11 cellular contexts compared by ENCODE assay signal in genomic region chr4:7328913-7329638, GRCh38.
DNase-seq lines count a peak whose midpoint lies in the region; ATAC-seq and TF ChIP-seq lines count a peak whose summit lies in the region.
"Had no signal": no experiment of that assay in that cellular context is flagged by ENCODE, and none has a peak within 500 bp of the region (broad histone marks: within the 10 kb centered on the region; RNA-seq: fewer than 3 reads in every experiment).

No MANE protein-coding gene starts in this region.

- DNase-seq in HT1080 (ENCODE audit: low read depth), result peak; percentile 88
- peak; percentile 45 for DNase-seq in cerebellar cortex (ENCODE audit: low spot score)
- DNase-seq in kidney epithelial cell (ENCODE audit: low read depth), result no peak
- peak; percentile 79 for DNase-seq in upper lobe of right lung
- DNase-seq in NCI-H2196 treated with DMSO at 0.1 percent for 48 hours (lab: John Stamatoyannopoulos, UW; ENCODE audit: unreplicated experiment), result no peak
- DNase-seq in GM10266 (ENCODE audit: extremely low spot score), result no peak
- DNase-seq: NCI-H1436 treated with DMSO at 0.1 percent for 48 hours; stimulated activated naive CD8-positive, alpha-beta T cell treated with anti-CD3 and anti-CD28 coated beads, Interleukin-15, amount 100 ng/mL, for 72 hours; T-cell had no signal

- no peak overlapping the region for H3K27ac ChIP-seq in upper lobe of right lung
- H3K27ac ChIP-seq: parathyroid adenoma had no signal

- intact Hi-C loops in upper lobe of right lung (cut with DNase I), result no loop called here

- H3K36me3 ChIP-seq in kidney epithelial cell (ENCODE audit: control insufficient read depth, insufficient read depth, low read length) (no peaks in the 10 kb centered on the region), upper lobe of right lung (no peaks in the 10 kb centered on the region)

- peaks cover 16% of the 10 kb centered on the region for H3K27me3 ChIP-seq in kidney epithelial cell (ENCODE audit: control insufficient read depth, insufficient read depth, low read length)
- H3K27me3 ChIP-seq in upper lobe of right lung, result no peaks in the 10 kb centered on the region

- H3K4me3 ChIP-seq in kidney epithelial cell (ENCODE audit: low read depth, low read length) (no peak overlapping the region), upper lobe of right lung (no peak overlapping the region)

- peak; percentile 9 for TF ChIP-seq CTCF in kidney epithelial cell (IDR thresholded peaks at IDR 0.05; ENCODE audit: insufficient read depth, low read length, poor library complexity, severe bottlenecking)
- TF ChIP-seq CTCF in upper lobe of right lung (IDR thresholded peaks at IDR 0.05), result no peak
- no peak for TF ChIP-seq CTCF in GM10266 (IDR thresholded peaks at IDR 0.05; ENCODE audit: control insufficient read depth, insufficient read depth, low read depth, missing control alignments)

- no peaks in the 10 kb centered on the region for H3K9me3 ChIP-seq in upper lobe of right lung

- peak; percentile 76 for ATAC-seq in upper lobe of right lung
- no peak for ATAC-seq in GM19328 (IDR thresholded peaks at IDR 0.05; ENCODE audit: unreplicated experiment)
- ATAC-seq: stimulated activated naive CD8-positive, alpha-beta T cell treated with anti-CD3 and anti-CD28 coated beads, Interleukin-15, amount 100 ng/mL, for 72 hours; T-cell had no signal

- H3K4me1 ChIP-seq in upper lobe of right lung, result peaks cover 5% of the 10 kb centered on the region
- H3K4me1 ChIP-seq: parathyroid adenoma had no signal

Comparison
In these comparisons a context has a peak if more than half of its experiments do, and no peak if none do; other contexts are left out.
1. DNase-seq: peak in HT1080 (single experiment), cerebellar cortex (single experiment) and upper lobe of right lung (single experiment); none in kidney epithelial cell (single experiment), NCI-H2196 treated with DMSO at 0.1 percent for 48 hours (single experiment) and GM10266 (single experiment).